ENCODE assay signal across 10 cellular contexts in genomic region chr11:65489061-65489705, GRCh38. TPM values are rescaled to one million over a fixed set of nuclear protein-coding genes. Genes with fewer than 3 reads are reported as not detected.
A peak's percentile ranks its signal among the peaks of the same experiment; 100 is the strongest.
DNase-seq lines count a peak whose midpoint lies in the region; ATAC-seq, FAIRE-seq and TF ChIP-seq lines count a peak whose summit lies in the region.
"Had no signal": no experiment of that assay in that cellular context is flagged by ENCODE, and none has a peak within 500 bp of the region (broad histone marks: within the 10 kb centered on the region; RNA-seq: fewer than 3 reads in every experiment).

No MANE protein-coding gene starts in this region.

- intact Hi-C loops in pancreas (cut with DNase I): no loop called here
- intact Hi-C loops in activated CD8-positive, alpha-beta T cell treated with anti-CD3 and anti-CD28 coated beads for 36 hours (cut with micrococcal nuclease): no loop called here

- H3K4me1 Mint-ChIP-seq in activated CD8-positive, alpha-beta T cell treated with anti-CD3 and anti-CD28 coated beads for 36 hours (ENCODE audit: low read depth): peaks cover 55% of the 10 kb centered on the region
- H3K4me1 Mint-ChIP-seq in T-cell: peaks cover 17 to 39% (median 33%) of the 10 kb centered on the region in 3 donors

- 10% methylated on average over 9 of the region's 10 CpGs for WGBS in SK-N-SH (ENCODE audit: low lambda C conversion rate)
- WGBS in pancreas, 2 donors: 74 to 88% methylated on average over 10 of the region's 10 CpGs

- DNase-seq in Ammon's horn (ENCODE audit: low spot score): peak; percentile 70
- DNase-seq in SK-N-SH: no peak
- DNase-seq in globus pallidus (ENCODE audit: low spot score): peak; percentile 73
- DNase-seq in pancreas: peak in 2 of 6 donors; percentile 42 to 54
- DNase-seq in activated CD8-positive, alpha-beta T cell treated with anti-CD3 and anti-CD28 coated beads for 36 hours: no peak
- no peak for DNase-seq in T-cell
- no peak for DNase-seq in GF-D8 (lab: John Stamatoyannopoulos, UW)
- DNase-seq: MM.1S; stimulated activated naive CD4-positive, alpha-beta T cell treated with Interleukin-2 at 50 U/mL for 16 hours had no signal

- CTCF ChIA-PET in SK-N-SH (lab: Yijun Ruan, JAX) (interaction anchor here (0.9 to 8.3 kb wide), 7 partner anchors 9 to 73 kb away, joined by 3 to 58 read pairs (median 7); partner anchors contain the start of genes MALAT1 and NEAT1), T-cell (lab: Charles Lee) (no interaction called here)
- CTCF ChIA-PET in activated CD8-positive, alpha-beta T cell treated with anti-CD3 and anti-CD28 coated beads for 36 hours (lab: Charles Lee): interaction anchor here (1.0 to 3.1 kb wide), 8 partner anchors 8 to 72 kb away, joined by 3 to 13 read pairs (median 8); partner anchors contain the start of gene MALAT1

- no peak overlapping the region for H2AFZ ChIP-seq in SK-N-SH (ENCODE audit: low read depth)

- TF ChIP-seq EP300 in SK-N-SH (IDR thresholded peaks at IDR 0.05; ENCODE audit: borderline replicate concordance in 1 of 2, low read depth in 1 of 2, low read length in 1 of 2): peak; percentile 10 to 79; a peak in 1 of 4 replicates

- peaks cover 82% of the 10 kb centered on the region for H3F3A ChIP-seq in SK-N-SH (replicated peaks; ENCODE audit: insufficient read depth)

- ATAC-seq in pancreas (no peak), HG03097 (IDR thresholded peaks at IDR 0.05; ENCODE audit: low FRiP score, unreplicated experiment) (no peak), T-cell (replicated peaks in 1 of 4) (no peak)
- ATAC-seq in activated CD8-positive, alpha-beta T cell treated with anti-CD3 and anti-CD28 coated beads for 36 hours: no peak

- H3K9me2 ChIP-seq in SK-N-SH: no peaks in the 10 kb centered on the region

- no peaks in the 10 kb centered on the region for H3K27me3 ChIP-seq in SK-N-SH (ENCODE audit: insufficient read depth)
- H3K27me3 ChIP-seq in pancreas: no peaks in the 10 kb centered on the region

- no peaks in the 10 kb centered on the region for H3K9me3 Mint-ChIP-seq in activated CD8-positive, alpha-beta T cell treated with anti-CD3 and anti-CD28 coated beads for 36 hours
- no peaks in the 10 kb centered on the region for H3K9me3 Mint-ChIP-seq in T-cell

- TF ChIP-seq CTCF in SK-N-SH (IDR thresholded peaks at IDR 0.05) (no peak), pancreas (IDR thresholded peaks at IDR 0.05) (no peak)
- TF ChIP-seq CTCF in activated CD8-positive, alpha-beta T cell treated with anti-CD3 and anti-CD28 coated beads for 36 hours (IDR thresholded peaks at IDR 0.05): no peak

- H3K36me3 ChIP-seq in SK-N-SH (replicated peaks in 1 of 2; ENCODE audit: control insufficient read depth in 1 of 2, insufficient read depth in 2 of 2, low read length in 1 of 2) (no peaks in the 10 kb centered on the region), pancreas (no peaks in the 10 kb centered on the region)

- POLR2A ChIA-PET in SK-N-SH (lab: Yijun Ruan, JAX) (interaction anchor here (10.5 to 26.8 kb wide), 3 partner anchors 13 to 67 kb away, joined by 283 to 1027 read pairs (median 591); partner anchors contain the start of genes MALAT1 and NEAT1), T-cell (lab: Charles Lee) (interaction anchor here in 1 of 2 donors (1.0 kb wide), 1 partner anchor 10 kb away, joined by 4 read pairs; the partner anchor contains the start of gene MALAT1)
- POLR2A ChIA-PET in activated CD8-positive, alpha-beta T cell treated with anti-CD3 and anti-CD28 coated beads for 36 hours (lab: Charles Lee): interaction anchor here (1.2 to 36.2 kb wide), 5 partner anchors 8 to 69 kb away, joined by 3 to 4842 read pairs (median 94); partner anchors contain the start of genes MALAT1 and NEAT1

- H3K27me3 Mint-ChIP-seq in activated CD8-positive, alpha-beta T cell treated with anti-CD3 and anti-CD28 coated beads for 36 hours: no peaks in the 10 kb centered on the region
- no peaks in the 10 kb centered on the region for H3K27me3 Mint-ChIP-seq in T-cell

- no peak for FAIRE-seq in pancreas (lab: Jason Lieb, UNC)

- no peak overlapping the region for H3K4me3 Mint-ChIP-seq in activated CD8-positive, alpha-beta T cell treated with anti-CD3 and anti-CD28 coated beads for 36 hours
- H3K4me3 Mint-ChIP-seq in T-cell: no peak overlapping the region

- H3K27ac Mint-ChIP-seq in activated CD8-positive, alpha-beta T cell treated with anti-CD3 and anti-CD28 coated beads for 36 hours: no peak overlapping the region
- H3K27ac Mint-ChIP-seq in T-cell: no peak overlapping the region

- peak overlapping the region; percentile 95 for H3K9ac ChIP-seq in SK-N-SH

- H3K4me3 ChIP-seq in SK-N-SH (ENCODE audit: low read depth in 2 of 2, low read length in 1 of 2) (no peak overlapping the region; a peak in 1 of 4 replicates), pancreas (no peak overlapping the region)

- no peak for TF ChIP-seq RAD21 in SK-N-SH (IDR thresholded peaks at IDR 0.05; ENCODE audit: low read length)

- H4K20me1 ChIP-seq in SK-N-SH (ENCODE audit: insufficient read depth): no peaks in the 10 kb centered on the region

- H3K27ac ChIP-seq in SK-N-SH (ENCODE audit: low read depth in 2 of 2, low read length in 1 of 2) (peak overlapping the region; percentile 100), pancreas (peak overlapping the region; percentile 5 to 88 (median 72))

- peak overlapping the region; percentile 83 for H3K4me2 ChIP-seq in SK-N-SH

- H3K36me3 Mint-ChIP-seq in activated CD8-positive, alpha-beta T cell treated with anti-CD3 and anti-CD28 coated beads for 36 hours (ENCODE audit: low read depth): peaks cover 1% of the 10 kb centered on the region
- H3K36me3 Mint-ChIP-seq in T-cell: no peaks in the 10 kb centered on the region

- H3K9me3 ChIP-seq in SK-N-SH: no peaks in the 10 kb centered on the region
- H3K9me3 ChIP-seq in pancreas: no peaks in the 10 kb centered on the region

- H3K4me1 ChIP-seq in SK-N-SH (ENCODE audit: control insufficient read depth in 1 of 2, insufficient read depth in 2 of 2, low read depth in 1 of 2, low read length in 1 of 2) (peaks cover 82 to 87% of the 10 kb centered on the region in 2 experiments), pancreas (peaks cover 37 to 56% (median 42%) of the 10 kb centered on the region in 3 donors)

- peaks cover 75% of the 10 kb centered on the region for H3K79me2 ChIP-seq in SK-N-SH (ENCODE audit: insufficient read depth)

TF ChIP-seq in SK-N-SH, 30 proteins besides CTCF, POLR2A, EP300 and RAD21 (continues in another document):
- peak; percentile 66; the same call in 1 of the 2 replicates for TF ChIP-seq USF1 (IDR thresholded peaks at IDR 0.05; ENCODE audit: borderline replicate concordance, low read depth)
- TF ChIP-seq JUND (IDR thresholded peaks at IDR 0.05): peak; percentile 17
- TF ChIP-seq POLR2AphosphoS5 (IDR thresholded peaks at IDR 0.05; ENCODE audit: low read depth, low read length): no peak
- peak; percentile 46; the same call in 1 of the 2 replicates for TF ChIP-seq FOSL2 (IDR thresholded peaks at IDR 0.05; ENCODE audit: borderline replicate concordance, low read depth)
- TF ChIP-seq PBX3 (IDR thresholded peaks at IDR 0.05): peak; percentile 69
- peak; percentile 31; the same call in 1 of the 2 replicates for TF ChIP-seq NFIC (IDR thresholded peaks at IDR 0.05; ENCODE audit: borderline replicate concordance)
- no peak for TF ChIP-seq IRF3 (IDR thresholded peaks at IDR 0.05; ENCODE audit: low read depth, low read length)
- TF ChIP-seq YY1 (IDR thresholded peaks at IDR 0.05; ENCODE audit: low read depth): no peak
- no peak for TF ChIP-seq EZH2phosphoT487 (IDR thresholded peaks at IDR 0.05; ENCODE audit: borderline replicate concordance, low read depth)
- TF ChIP-seq MAX (IDR thresholded peaks at IDR 0.05; ENCODE audit: low read depth): peak; percentile 41

RNA-seq across cellular contexts. Expression of gene MALAT1, which starts 9.7 kb away (rescaled TPM):
- polyA plus RNA-seq in SK-N-SH (2012; rRNA removed): 285 and 510 TPM in 2 replicates
- 23.6 and 25.7 TPM in 2 replicates for polyA plus RNA-seq in SK-N-SH (2012; cell fraction: cytosol; rRNA removed)
- polyA plus RNA-seq in SK-N-SH (2012; cell fraction: nucleus; rRNA removed): 1,545 and 2,619 TPM in 2 replicates
- total RNA-seq in pancreas: 1,000 to 10,000 TPM; 2,360 to 5,615 (median 3,481) TPM
- 1,000 to 10,000 TPM in 1 of 2 donors, 100 to 1,000 TPM in 1; 251 to 2,313 TPM for polyA plus RNA-seq in pancreas
- total RNA-seq in activated CD8-positive, alpha-beta T cell treated with anti-CD3 and anti-CD28 coated beads for 36 hours: 1,000 to 10,000 TPM; 3,856 to 3,869 TPM
- over 10,000 TPM; 21,382 to 33,585 (median 22,045) TPM for total RNA-seq in T-cell

RNA-seq across cellular contexts. Expression of gene SCYL1, which starts 35.7 kb away (rescaled TPM):
- polyA plus RNA-seq in SK-N-SH (2012; rRNA removed) (76.7 and 79.9 TPM in 2 replicates), pancreas (10 to 100 TPM; 68.9 to 83.9 TPM)
- polyA plus RNA-seq in SK-N-SH (2012; cell fraction: cytosol; rRNA removed): 26.2 and 41.7 TPM in 2 replicates
- 115 and 159 TPM in 2 replicates for polyA plus RNA-seq in SK-N-SH (2012; cell fraction: nucleus; rRNA removed)
- total RNA-seq in pancreas (10 to 100 TPM; 40.1 to 49.4 (median 41.2) TPM), T-cell (10 to 100 TPM; 66.4 to 96.8 (median 76.8) TPM)
- total RNA-seq in activated CD8-positive, alpha-beta T cell treated with anti-CD3 and anti-CD28 coated beads for 36 hours: 10 to 100 TPM; 71.5 to 76.8 TPM

Comparison
In these comparisons a context has a peak if more than half of its experiments do, and no peak if none do; other contexts are left out.
1. DNase-seq: peak in Ammon's horn (single experiment) and globus pallidus (single experiment); none in SK-N-SH (single experiment), activated CD8-positive, alpha-beta T cell treated with anti-CD3 and anti-CD28 coated beads for 36 hours (single experiment), T-cell (0 of 34) and GF-D8 (single experiment).
2. CTCF ChIA-PET loops: an anchor here in SK-N-SH (0.9 to 8.3 kb wide) and activated CD8-positive, alpha-beta T cell treated with anti-CD3 and anti-CD28 coated beads for 36 hours (1.0 to 3.1 kb wide); none called in T-cell.